ENCODE assay signal across 24 cellular contexts in genomic region chr17:48890086-48890485, GRCh38. TPM values are rescaled to one million over a fixed set of nuclear protein-coding genes. Genes with fewer than 3 reads are reported as not detected.
DNase-seq lines count a peak whose midpoint lies in the region; ATAC-seq, FAIRE-seq and TF ChIP-seq lines count a peak whose summit lies in the region.
"Had no signal": no experiment of that assay in that cellular context is flagged by ENCODE, and none has a peak within 500 bp of the region (broad histone marks: within the 10 kb centered on the region; RNA-seq: fewer than 3 reads in every experiment).

No MANE protein-coding gene starts in this region.

- H3K4me1 Mint-ChIP-seq in activated CD4-positive, alpha-beta T cell treated with anti-CD3 and anti-CD28 coated beads for 36 hours, result peaks cover 19% of the 10 kb centered on the region
- H3K4me1 Mint-ChIP-seq in activated CD4-positive, alpha-beta T cell treated with anti-CD3 and anti-CD28 coated beads, Interleukin-2, amount 10 ng/mL, durations not matched to agents 7 days and 5 days, result peaks cover 24% of the 10 kb centered on the region
- peaks cover 20 to 24% of the 10 kb centered on the region in 2 donors for H3K4me1 Mint-ChIP-seq in natural killer cell treated with Interleukin-12 subunit alpha and Interleukin-12 subunit beta and Interleukin-15 and Interleukin-18, amount 100 ng/mL, for 72 hours (ENCODE audit: low read depth in 2 of 2)
- peaks cover 22 to 24% of the 10 kb centered on the region in 2 donors for H3K4me1 Mint-ChIP-seq in natural killer cell

- peaks cover 15% of the 10 kb centered on the region for H3K36me3 Mint-ChIP-seq in activated CD4-positive, alpha-beta T cell treated with anti-CD3 and anti-CD28 coated beads for 36 hours (ENCODE audit: low read depth)
- H3K36me3 Mint-ChIP-seq in activated CD4-positive, alpha-beta T cell treated with anti-CD3 and anti-CD28 coated beads, Interleukin-2, amount 10 ng/mL, durations not matched to agents 7 days and 5 days (ENCODE audit: low read depth), result peaks cover 6% of the 10 kb centered on the region
- peaks cover 8% of the 10 kb centered on the region for H3K36me3 Mint-ChIP-seq in natural killer cell treated with Interleukin-12 subunit alpha and Interleukin-12 subunit beta and Interleukin-15 and Interleukin-18, amount 100 ng/mL, for 72 hours
- no peaks in the 10 kb centered on the region for H3K36me3 Mint-ChIP-seq in natural killer cell
- H3K36me3 Mint-ChIP-seq: CD4-positive, CD25-positive, alpha-beta regulatory T cell had no signal

- H3K27ac Mint-ChIP-seq in activated CD4-positive, alpha-beta T cell treated with anti-CD3 and anti-CD28 coated beads for 36 hours, result no peak overlapping the region
- H3K27ac Mint-ChIP-seq in activated CD4-positive, alpha-beta T cell treated with anti-CD3 and anti-CD28 coated beads, Interleukin-2, amount 10 ng/mL, durations not matched to agents 7 days and 5 days, result no peak overlapping the region
- peak overlapping the region; percentile 35 to 89 for H3K27ac Mint-ChIP-seq in natural killer cell treated with Interleukin-12 subunit alpha and Interleukin-12 subunit beta and Interleukin-15 and Interleukin-18, amount 100 ng/mL, for 72 hours
- no peak overlapping the region for H3K27ac Mint-ChIP-seq in natural killer cell
- H3K27ac Mint-ChIP-seq: CD8-positive, alpha-beta T cell; GM23338; H9; HFFc6 had no signal

- peaks cover 27% of the 10 kb centered on the region for H3K79me2 ChIP-seq in K562 (ENCODE audit: control insufficient read depth, insufficient read depth, low read length)

- no peak for TF ChIP-seq CTCF in natural killer cell (IDR thresholded peaks at IDR 0.05)
- TF ChIP-seq CTCF in K562 (IDR thresholded peaks at IDR 0.05 in 2 of 3, conservative IDR thresholded peaks at IDR 0.05 in 1 of 3; ENCODE audit: insufficient read depth in 2 of 3, low read depth in 1 of 3, low read length in 3 of 3), result no peak
- no peak for TF ChIP-seq CTCF in RWPE1 (conservative IDR thresholded peaks at IDR 0.05; ENCODE audit: low read depth)

- H3K4me1 ChIP-seq in K562 (replicated peaks in 1 of 2; ENCODE audit: control insufficient read depth in 2 of 2, insufficient read depth in 2 of 2, low read length in 2 of 2), result peaks cover 4 to 8% of the 10 kb centered on the region in 2 experiments; a peak in 3 of 5 replicates

- H3K9ac ChIP-seq in K562 (ENCODE audit: insufficient read depth in 1 of 2, low read depth in 2 of 2, low read length in 2 of 2), result no peak overlapping the region
- H3K9ac ChIP-seq: BLaER1 had no signal

- 90% methylated on average over 2 of the region's 2 CpGs for WGBS in K562 (ENCODE audit: insufficient coverage, low coverage, missing lambda C conversion rate)

- no TSS peak for BruUV-seq in K562 (replicated peaks; lab: Mats Ljungman, UMichigan)

- TF ChIP-seq EP300 in K562 (IDR thresholded peaks at IDR 0.05; ENCODE audit: low read length), result no peak

- FAIRE-seq in K562 (lab: Jason Lieb, UNC), result no peak
- FAIRE-seq: A549, GM12878, GM19239 had no signal

- intact Hi-C loops in activated CD4-positive, alpha-beta T cell treated with anti-CD3 and anti-CD28 coated beads for 36 hours (cut with DNase I, micrococcal nuclease), result loop anchor here in 1 of 2 experiments (5.0 to 10.0 kb wide), 2 partner anchors 465 to 472 kb away; partner anchors contain the start of gene ZNF652
- intact Hi-C loops in natural killer cell (cut with micrococcal nuclease), result no loop called here
- intact Hi-C loops in K562 (cut with micrococcal nuclease), result loop anchor here (5.0 to 10.0 kb wide), 2 partner anchors 135 to 302 kb away; no protein-coding TSS in a partner anchor

- in situ Hi-C loops in K562 (cut with MboI), result no loop called here

- H4K20me1 ChIP-seq in K562 (replicated peaks; ENCODE audit: control insufficient read depth, insufficient read depth, low read length), result no peaks in the 10 kb centered on the region
- H4K20me1 ChIP-seq: BLaER1 had no signal

- H3K27me3 ChIP-seq in K562 (ENCODE audit: control insufficient read depth in 2 of 2, insufficient read depth in 2 of 2, low read length in 2 of 2), result no peaks in the 10 kb centered on the region
- H3K27me3 ChIP-seq: BLaER1 had no signal

- H3K4me3 ChIP-seq in K562, result no peak overlapping the region
- H3K4me3 ChIP-seq: A549, BLaER1, GM12878, GM23338 had no signal

- H3K27ac ChIP-seq in K562 (ENCODE audit: extremely low read depth, low read depth, low read length) (no peak overlapping the region), RWPE1 (no peak overlapping the region)
- H3K27ac ChIP-seq: A549, BLaER1, C4-2B had no signal

- POLR2A ChIA-PET in activated CD4-positive, alpha-beta T cell treated with anti-CD3 and anti-CD28 coated beads for 36 hours (lab: Charles Lee), result no interaction called here
- POLR2A ChIA-PET in activated CD4-positive, alpha-beta T cell treated with anti-CD3 and anti-CD28 coated beads, Interleukin-2, amount 10 ng/mL, durations not matched to agents 7 days and 5 days (lab: Charles Lee), result no interaction called here
- POLR2A ChIA-PET in K562 (lab: Yijun Ruan, JAX), result interaction anchor here (0.6 kb wide), 1 partner anchor 12 kb away, joined by 3 read pairs; no protein-coding TSS in a partner anchor
- POLR2A ChIA-PET in RWPE1 (lab: Yijun Ruan, JAX; ENCODE audit: low non-redundant PET), result no interaction called here

- no peaks in the 10 kb centered on the region for H3K9me3 Mint-ChIP-seq in activated CD4-positive, alpha-beta T cell treated with anti-CD3 and anti-CD28 coated beads for 36 hours (ENCODE audit: low read depth)
- no peaks in the 10 kb centered on the region for H3K9me3 Mint-ChIP-seq in activated CD4-positive, alpha-beta T cell treated with anti-CD3 and anti-CD28 coated beads, Interleukin-2, amount 10 ng/mL, durations not matched to agents 7 days and 5 days
- H3K9me3 Mint-ChIP-seq in natural killer cell treated with Interleukin-12 subunit alpha and Interleukin-12 subunit beta and Interleukin-15 and Interleukin-18, amount 100 ng/mL, for 72 hours, result no peaks in the 10 kb centered on the region
- no peaks in the 10 kb centered on the region for H3K9me3 Mint-ChIP-seq in natural killer cell
- H3K9me3 Mint-ChIP-seq: CD8-positive, alpha-beta T cell; GM23338; H9; HFFc6 had no signal

- no peak for TF ChIP-seq RAD21 in K562 (CRISPR knock-in tag; conservative IDR thresholded peaks at IDR 0.05 in 1 of 2, IDR thresholded peaks at IDR 0.05 in 1 of 2)

- no peak overlapping the region for H3K4me2 ChIP-seq in K562 (ENCODE audit: insufficient read depth, low read length)
- H3K4me2 ChIP-seq: A549, BLaER1, GM23338 had no signal

- CTCF ChIA-PET in activated CD4-positive, alpha-beta T cell treated with anti-CD3 and anti-CD28 coated beads for 36 hours (lab: Charles Lee), result no interaction called here
- CTCF ChIA-PET in activated CD4-positive, alpha-beta T cell treated with anti-CD3 and anti-CD28 coated beads, Interleukin-2, amount 10 ng/mL, durations not matched to agents 7 days and 5 days (lab: Charles Lee), result interaction anchor here (1.2 to 1.7 kb wide), 2 partner anchors 165 to 218 kb away, joined by 3 read pairs; no protein-coding TSS in a partner anchor
- CTCF ChIA-PET in K562 (lab: Yijun Ruan, JAX; ENCODE audit: low intra/inter-chr PET ratio) (no interaction called here), RWPE1 (lab: Yijun Ruan, JAX) (interaction anchor here (0.6 kb wide), 1 partner anchor 229 kb away, joined by 4 read pairs; no protein-coding TSS in a partner anchor)

- DNase-seq in activated CD4-positive, alpha-beta T cell treated with anti-CD3 and anti-CD28 coated beads for 36 hours, result no peak
- DNase-seq in activated CD4-positive, alpha-beta T cell treated with anti-CD3 and anti-CD28 coated beads, Interleukin-2, amount 10 ng/mL, durations not matched to agents 7 days and 5 days, result no peak
- no peak for DNase-seq in natural killer cell treated with Interleukin-12 subunit alpha and Interleukin-12 subunit beta and Interleukin-15 and Interleukin-18, amount 100 ng/mL, for 72 hours (ENCODE audit: low spot score)
- DNase-seq in natural killer cell, result no peak
- no peak for DNase-seq in K562 (ENCODE audit: extremely low read depth in 1 of 4, low spot score in 3 of 4)
- no peak for DNase-seq in RWPE1 (ENCODE audit: low spot score)
- no peak for DNase-seq in AG08396 (ENCODE audit: low spot score)
- DNase-seq: 8988T; ACHN; Caco-2; CD4-positive, CD25-positive, alpha-beta regulatory T cell; CD8-positive, alpha-beta T cell; DMS153; DND-41; GDM1; H9; HFFc6 had no signal

- peak overlapping the region; percentile 8 for H3K4me3 Mint-ChIP-seq in activated CD4-positive, alpha-beta T cell treated with anti-CD3 and anti-CD28 coated beads for 36 hours
- H3K4me3 Mint-ChIP-seq in activated CD4-positive, alpha-beta T cell treated with anti-CD3 and anti-CD28 coated beads, Interleukin-2, amount 10 ng/mL, durations not matched to agents 7 days and 5 days, result no peak overlapping the region
- no peak overlapping the region for H3K4me3 Mint-ChIP-seq in natural killer cell treated with Interleukin-12 subunit alpha and Interleukin-12 subunit beta and Interleukin-15 and Interleukin-18, amount 100 ng/mL, for 72 hours
- no peak overlapping the region for H3K4me3 Mint-ChIP-seq in natural killer cell
- H3K4me3 Mint-ChIP-seq: CD8-positive, alpha-beta T cell; GM23338; HFFc6 had no signal

- H3K27me3 Mint-ChIP-seq in activated CD4-positive, alpha-beta T cell treated with anti-CD3 and anti-CD28 coated beads for 36 hours, result no peaks in the 10 kb centered on the region
- no peaks in the 10 kb centered on the region for H3K27me3 Mint-ChIP-seq in activated CD4-positive, alpha-beta T cell treated with anti-CD3 and anti-CD28 coated beads, Interleukin-2, amount 10 ng/mL, durations not matched to agents 7 days and 5 days
- no peaks in the 10 kb centered on the region for H3K27me3 Mint-ChIP-seq in natural killer cell treated with Interleukin-12 subunit alpha and Interleukin-12 subunit beta and Interleukin-15 and Interleukin-18, amount 100 ng/mL, for 72 hours
- H3K27me3 Mint-ChIP-seq in natural killer cell (ENCODE audit: low read depth in 2 of 2), result no peaks in the 10 kb centered on the region
- H3K27me3 Mint-ChIP-seq: CD4-positive, CD25-positive, alpha-beta regulatory T cell had no signal

- no peak for ATAC-seq in activated CD4-positive, alpha-beta T cell treated with anti-CD3 and anti-CD28 coated beads for 36 hours
- no peak for ATAC-seq in natural killer cell treated with Interleukin-12 subunit alpha and Interleukin-12 subunit beta and Interleukin-15 and Interleukin-18, amount 100 ng/mL, for 72 hours
- ATAC-seq in natural killer cell (no peak), K562 (no peak)
- ATAC-seq: A549; CD8-positive, alpha-beta T cell; GM12878; GM23338; HCT116 had no signal

- H2AFZ ChIP-seq in K562 (ENCODE audit: low read depth, low read length), result no peak overlapping the region
- H2AFZ ChIP-seq: GM23338 had no signal

- H3K36me3 ChIP-seq in K562 (ENCODE audit: control insufficient read depth, insufficient read depth, low read length), result peaks cover 17% of the 10 kb centered on the region; the same call in 2 of the 3 replicates

- no peaks in the 10 kb centered on the region; the same call in 1 of the 2 replicates for H3K9me3 ChIP-seq in K562 (replicated peaks; ENCODE audit: control insufficient read depth, insufficient read depth, low read depth, low read length)
- H3K9me3 ChIP-seq: A549, BLaER1, Caco-2 had no signal

- no peaks in the 10 kb centered on the region for H3K9me1 ChIP-seq in K562 (ENCODE audit: control insufficient read depth, insufficient read depth, low read length)

- no peak for TF ChIP-seq POLR2A in K562 (conservative IDR thresholded peaks at IDR 0.05)

RNA-seq across cellular contexts. Expression of gene ATP5MC1, which starts 2.5 kb away (rescaled TPM):
- 100 to 1,000 TPM; 102 to 124 TPM for total RNA-seq in activated CD4-positive, alpha-beta T cell treated with anti-CD3 and anti-CD28 coated beads for 36 hours
- total RNA-seq in activated CD4-positive, alpha-beta T cell treated with anti-CD3 and anti-CD28 coated beads, Interleukin-2, amount 10 ng/mL, durations not matched to agents 7 days and 5 days, result 10 to 100 TPM; 64.1 to 85.5 TPM
- total RNA-seq in natural killer cell treated with Interleukin-12 subunit alpha and Interleukin-12 subunit beta and Interleukin-15 and Interleukin-18, amount 100 ng/mL, for 72 hours, result 100 to 1,000 TPM in 1 of 2 donors, 10 to 100 TPM in 1; 66.5 to 102 TPM
- total RNA-seq in natural killer cell (10 to 100 TPM; 28.2 to 34.9 (median 34.5) TPM), K562 (2014; rRNA removed) (159 and 236 TPM in 2 replicates), K562 (2014; rRNA removed; fragmentation: Illumina TruSeq; extraction: Trizol) (375 and 378 TPM in 2 replicates), K562 (2015; rRNA removed; fragmentation: Illumina TruSeq; extraction: Trizol) (440 and 490 TPM in 2 replicates), K562 (2021) (181 and 187 TPM in 2 replicates)
- total RNA-seq in K562 (2011; cell fraction: chromatin; rRNA removed; ENCODE audit: low replicate concordance), result 35.2 and 57.1 TPM in 2 replicates
- total RNA-seq in K562 (2011; cell fraction: nucleolus; rRNA removed), result 67.1 and 89.4 TPM in 2 replicates
- total RNA-seq in K562 (2011; cell fraction: nucleoplasm; rRNA removed), result 73.1 and 76.9 TPM in 2 replicates
- polyA plus RNA-seq in K562 (2011; rRNA removed) (426 and 446 TPM in 2 replicates), K562 (2014; fragmentation: Illumina TruSeq; extraction: Trizol) (508 and 534 TPM in 2 replicates), K562 (2014; fragmentation: Nextera tagmentation; extraction: Ambion mirVana) (1,000 to 10,000 TPM; 1,208 to 1,488 TPM), K562 (2014; rRNA removed) (334 and 377 TPM in 2 replicates)
- 1,075 and 1,305 TPM in 2 replicates for polyA plus RNA-seq in K562 (2011; cell fraction: cytosol; rRNA removed)
- 217 and 220 TPM in 2 replicates for polyA plus RNA-seq in K562 (2011; cell fraction: nucleus; rRNA removed)
- 282 and 515 TPM in 2 replicates for polyA plus RNA-seq in K562 (2012)
- 80.2 and 99.5 TPM in 2 replicates for polyA minus RNA-seq in K562 (2011; rRNA and poly(A)+ RNA removed)
- 57.5 and 78.9 TPM in 2 replicates for polyA minus RNA-seq in K562 (2011; cell fraction: cytosol; rRNA and poly(A)+ RNA removed)
- polyA minus RNA-seq in K562 (2011; cell fraction: nucleus; rRNA and poly(A)+ RNA removed), result 21.3 and 37.3 TPM in 2 replicates

RNA-seq across cellular contexts. Expression of gene UBE2Z, which starts 18.1 kb away (rescaled TPM):
- total RNA-seq in activated CD4-positive, alpha-beta T cell treated with anti-CD3 and anti-CD28 coated beads for 36 hours, result 100 to 1,000 TPM; 104 TPM
- 10 to 100 TPM; 74.5 to 76.5 TPM for total RNA-seq in activated CD4-positive, alpha-beta T cell treated with anti-CD3 and anti-CD28 coated beads, Interleukin-2, amount 10 ng/mL, durations not matched to agents 7 days and 5 days
- 100 to 1,000 TPM; 109 to 130 TPM for total RNA-seq in natural killer cell treated with Interleukin-12 subunit alpha and Interleukin-12 subunit beta and Interleukin-15 and Interleukin-18, amount 100 ng/mL, for 72 hours
- 10 to 100 TPM; 89.0 to 94.0 (median 89.6) TPM for total RNA-seq in natural killer cell
- 182 and 197 TPM in 2 replicates for total RNA-seq in K562 (2011; cell fraction: chromatin; rRNA removed; ENCODE audit: low replicate concordance)
- total RNA-seq in K562 (2011; cell fraction: nucleolus; rRNA removed), result 99.5 and 104 TPM in 2 replicates
- total RNA-seq in K562 (2011; cell fraction: nucleoplasm; rRNA removed), result 156 and 243 TPM in 2 replicates
- 28.3 and 35.2 TPM in 2 replicates for total RNA-seq in K562 (2014; rRNA removed)
- 32.4 and 35.3 TPM in 2 replicates for total RNA-seq in K562 (2014; rRNA removed; fragmentation: Illumina TruSeq; extraction: Trizol)
- total RNA-seq in K562 (2015; rRNA removed; fragmentation: Illumina TruSeq; extraction: Trizol), result 38.2 and 38.5 TPM in 2 replicates
- total RNA-seq in K562 (2021), result 42.2 and 48.2 TPM in 2 replicates
- 79.9 and 89.0 TPM in 2 replicates for polyA plus RNA-seq in K562 (2011; rRNA removed)
- 69.0 and 70.8 TPM in 2 replicates for polyA plus RNA-seq in K562 (2011; cell fraction: cytosol; rRNA removed)
- 115 and 121 TPM in 2 replicates for polyA plus RNA-seq in K562 (2011; cell fraction: nucleus; rRNA removed)
- polyA plus RNA-seq in K562 (2012), result 39.3 and 41.0 TPM in 2 replicates
- polyA plus RNA-seq in K562 (2014; fragmentation: Illumina TruSeq; extraction: Trizol), result 46.0 and 54.8 TPM in 2 replicates
- polyA plus RNA-seq in K562 (2014; fragmentation: Nextera tagmentation; extraction: Ambion mirVana), result 10 to 100 TPM; 11.8 to 15.0 TPM
- 43.9 and 45.9 TPM in 2 replicates for polyA plus RNA-seq in K562 (2014; rRNA removed)
- 70.7 and 82.0 TPM in 2 replicates for polyA minus RNA-seq in K562 (2011; rRNA and poly(A)+ RNA removed)
- 36.6 and 52.0 TPM in 2 replicates for polyA minus RNA-seq in K562 (2011; cell fraction: cytosol; rRNA and poly(A)+ RNA removed)
- polyA minus RNA-seq in K562 (2011; cell fraction: nucleus; rRNA and poly(A)+ RNA removed), result 26.9 and 43.7 TPM in 2 replicates

RNA-seq across cellular contexts. Expression of gene SNF8, which starts 54.6 kb away (rescaled TPM):
- total RNA-seq in activated CD4-positive, alpha-beta T cell treated with anti-CD3 and anti-CD28 coated beads for 36 hours, result 10 to 100 TPM; 59.5 to 94.0 TPM
- total RNA-seq in activated CD4-positive, alpha-beta T cell treated with anti-CD3 and anti-CD28 coated beads, Interleukin-2, amount 10 ng/mL, durations not matched to agents 7 days and 5 days, result 100 to 1,000 TPM in 1 of 2 experiments, 10 to 100 TPM in 1; 73.0 to 101 TPM
- 100 to 1,000 TPM; 116 to 148 TPM for total RNA-seq in natural killer cell treated with Interleukin-12 subunit alpha and Interleukin-12 subunit beta and Interleukin-15 and Interleukin-18, amount 100 ng/mL, for 72 hours
- total RNA-seq in natural killer cell (10 to 100 TPM; 76.9 to 86.0 (median 78.3) TPM), K562 (2014; rRNA removed) (126 and 127 TPM in 2 replicates), K562 (2014; rRNA removed; fragmentation: Illumina TruSeq; extraction: Trizol) (92.5 and 96.8 TPM in 2 replicates), K562 (2015; rRNA removed; fragmentation: Illumina TruSeq; extraction: Trizol) (90.9 and 92.9 TPM in 2 replicates), K562 (2021) (124 and 130 TPM in 2 replicates)
- total RNA-seq in K562 (2011; cell fraction: chromatin; rRNA removed; ENCODE audit: low replicate concordance), result 90.9 and 129 TPM in 2 replicates
- total RNA-seq in K562 (2011; cell fraction: nucleolus; rRNA removed), result 86.9 and 95.7 TPM in 2 replicates
- 108 and 129 TPM in 2 replicates for total RNA-seq in K562 (2011; cell fraction: nucleoplasm; rRNA removed)
- polyA plus RNA-seq in K562 (2011; rRNA removed) (98.7 and 117 TPM in 2 replicates), K562 (2014; fragmentation: Illumina TruSeq; extraction: Trizol) (128 and 132 TPM in 2 replicates), K562 (2014; fragmentation: Nextera tagmentation; extraction: Ambion mirVana) (1 to 10 TPM; 6.9 to 9.0 TPM), K562 (2014; rRNA removed) (143 and 149 TPM in 2 replicates)
- polyA plus RNA-seq in K562 (2011; cell fraction: cytosol; rRNA removed), result 126 and 130 TPM in 2 replicates
- 54.4 and 56.9 TPM in 2 replicates for polyA plus RNA-seq in K562 (2011; cell fraction: nucleus; rRNA removed)
- 103 and 109 TPM in 2 replicates for polyA plus RNA-seq in K562 (2012)
- 76.9 and 111 TPM in 2 replicates for polyA minus RNA-seq in K562 (2011; rRNA and poly(A)+ RNA removed)
- 45.1 and 48.6 TPM in 2 replicates for polyA minus RNA-seq in K562 (2011; cell fraction: cytosol; rRNA and poly(A)+ RNA removed)
- polyA minus RNA-seq in K562 (2011; cell fraction: nucleus; rRNA and poly(A)+ RNA removed), result 17.2 and 22.2 TPM in 2 replicates

RNA-seq across cellular contexts. Expression of gene CALCOCO2, which starts 59.3 kb away (rescaled TPM):
- 100 to 1,000 TPM in 1 of 2 experiments, 10 to 100 TPM in 1; 66.7 to 102 TPM for total RNA-seq in activated CD4-positive, alpha-beta T cell treated with anti-CD3 and anti-CD28 coated beads for 36 hours
- total RNA-seq in activated CD4-positive, alpha-beta T cell treated with anti-CD3 and anti-CD28 coated beads, Interleukin-2, amount 10 ng/mL, durations not matched to agents 7 days and 5 days, result 100 to 1,000 TPM; 171 to 214 TPM
- total RNA-seq in natural killer cell treated with Interleukin-12 subunit alpha and Interleukin-12 subunit beta and Interleukin-15 and Interleukin-18, amount 100 ng/mL, for 72 hours, result 100 to 1,000 TPM; 118 to 166 TPM
- total RNA-seq in natural killer cell (100 to 1,000 TPM; 175 to 188 (median 179) TPM), K562 (2014; rRNA removed) (24.1 and 24.8 TPM in 2 replicates), K562 (2014; rRNA removed; fragmentation: Illumina TruSeq; extraction: Trizol) (71.1 and 87.2 TPM in 2 replicates), K562 (2015; rRNA removed; fragmentation: Illumina TruSeq; extraction: Trizol) (38.4 and 39.8 TPM in 2 replicates), K562 (2021) (67.5 and 69.4 TPM in 2 replicates)
- 99.5 and 212 TPM in 2 replicates for total RNA-seq in K562 (2011; cell fraction: chromatin; rRNA removed; ENCODE audit: low replicate concordance)
- 64.4 and 72.4 TPM in 2 replicates for total RNA-seq in K562 (2011; cell fraction: nucleolus; rRNA removed)
- total RNA-seq in K562 (2011; cell fraction: nucleoplasm; rRNA removed), result 126 and 140 TPM in 2 replicates
- polyA plus RNA-seq in K562 (2011; rRNA removed) (87.3 and 117 TPM in 2 replicates), K562 (2014; fragmentation: Illumina TruSeq; extraction: Trizol) (74.7 and 79.9 TPM in 2 replicates), K562 (2014; fragmentation: Nextera tagmentation; extraction: Ambion mirVana) (10 to 100 TPM; 34.6 to 85.9 TPM), K562 (2014; rRNA removed) (52.9 and 63.2 TPM in 2 replicates)
- polyA plus RNA-seq in K562 (2011; cell fraction: cytosol; rRNA removed), result 28.1 and 43.7 TPM in 2 replicates
- 90.8 and 154 TPM in 2 replicates for polyA plus RNA-seq in K562 (2011; cell fraction: nucleus; rRNA removed)
- 61.5 and 168 TPM in 2 replicates for polyA plus RNA-seq in K562 (2012)
- polyA minus RNA-seq in K562 (2011; rRNA and poly(A)+ RNA removed), result 160 and 191 TPM in 2 replicates
- 37.6 and 58.6 TPM in 2 replicates for polyA minus RNA-seq in K562 (2011; cell fraction: cytosol; rRNA and poly(A)+ RNA removed)
- polyA minus RNA-seq in K562 (2011; cell fraction: nucleus; rRNA and poly(A)+ RNA removed), result 24.8 and 62.5 TPM in 2 replicates

Comparison
In these comparisons a context has a peak if more than half of its experiments do, and no peak if none do; other contexts are left out.
1. H3K27ac Mint-ChIP-seq: peak in natural killer cell treated with Interleukin-12 subunit alpha and Interleukin-12 subunit beta and Interleukin-15 and Interleukin-18, amount 100 ng/mL, for 72 hours (2 of 2); none in activated CD4-positive, alpha-beta T cell treated with anti-CD3 and anti-CD28 coated beads for 36 hours (single experiment), activated CD4-positive, alpha-beta T cell treated with anti-CD3 and anti-CD28 coated beads, Interleukin-2, amount 10 ng/mL, durations not matched to agents 7 days and 5 days (single experiment) and natural killer cell (0 of 2).
2. CTCF ChIA-PET loops: an anchor here in activated CD4-positive, alpha-beta T cell treated with anti-CD3 and anti-CD28 coated beads, Interleukin-2, amount 10 ng/mL, durations not matched to agents 7 days and 5 days (1.2 to 1.7 kb wide) and RWPE1 (0.6 kb wide); none called in activated CD4-positive, alpha-beta T cell treated with anti-CD3 and anti-CD28 coated beads for 36 hours and K562.